ENCODE assay signal across 9 cellular contexts in genomic region chr19:35899547-35900214, GRCh38. TPM values are rescaled to one million over a fixed set of nuclear protein-coding genes. Genes with fewer than 3 reads are reported as not detected.
DNase-seq lines count a peak whose midpoint lies in the region; ATAC-seq and TF ChIP-seq lines count a peak whose summit lies in the region.
"Had no signal": no experiment of that assay in that cellular context is flagged by ENCODE, and none has a peak within 500 bp of the region (broad histone marks: within the 10 kb centered on the region; RNA-seq: fewer than 3 reads in every experiment).

No MANE protein-coding gene starts in this region.

- peaks cover 6% of the 10 kb centered on the region for H3K27me3 ChIP-seq in HUES6 (ENCODE audit: control insufficient read depth, insufficient read depth, low read length)

- no peaks in the 10 kb centered on the region for H3K9me3 Mint-ChIP-seq in activated T-cell treated with anti-CD3 and anti-CD28 coated beads, Interleukin-2, amount 50 U/mL, for 24 hours

- H3K4me3 Mint-ChIP-seq in activated T-cell treated with anti-CD3 and anti-CD28 coated beads, Interleukin-2, amount 50 U/mL, for 24 hours: peak overlapping the region; percentile 97

- ATAC-seq in GM19397 (IDR thresholded peaks at IDR 0.05; ENCODE audit: unreplicated experiment): peak; percentile 49

- H3K4me1 Mint-ChIP-seq in activated T-cell treated with anti-CD3 and anti-CD28 coated beads, Interleukin-2, amount 50 U/mL, for 24 hours (ENCODE audit: low read depth): peaks cover 68% of the 10 kb centered on the region

- H3K9ac ChIP-seq in HUES6 (ENCODE audit: low read length): peak overlapping the region; percentile 73

- peak overlapping the region; percentile 98 for H3K27ac Mint-ChIP-seq in activated T-cell treated with anti-CD3 and anti-CD28 coated beads, Interleukin-2, amount 50 U/mL, for 24 hours

- no peak overlapping the region; the same call in 1 of the 2 replicates for H3K27ac ChIP-seq in HUES6 (ENCODE audit: low read depth, low read length)

- no peaks in the 10 kb centered on the region for H3K9me3 ChIP-seq in HUES6 (ENCODE audit: control insufficient read depth, insufficient read depth, low read depth, low read length)

- TF ChIP-seq POLR2A in erythroblast (IDR thresholded peaks at IDR 0.05; ENCODE audit: low read length): no peak

- DNase-seq in C1 segment of cervical spinal cord (lab: John Stamatoyannopoulos, UW) (peak in 10 of 14 donors; percentile 27 to 82 (median 52)), OCI-M1 (lab: John Stamatoyannopoulos, UW) (peak; percentile 92), erythroblast (lab: John Stamatoyannopoulos, UW) (peak; percentile 66 to 67), mucosa of gallbladder (ENCODE audit: low spot score) (peak; percentile 84)
- peak; percentile 89 for DNase-seq in activated T-cell treated with anti-CD3 and anti-CD28 coated beads, Interleukin-2, amount 50 U/mL, for 24 hours
- peak; percentile 84 for DNase-seq in stimulated activated CD8-positive, alpha-beta memory T cell treated with anti-CD3 and anti-CD28 coated beads, Interleukin-4, amount 100 ng/mL, for 24 hours (ENCODE audit: low read depth)

- no peaks in the 10 kb centered on the region for H3K27me3 Mint-ChIP-seq in activated T-cell treated with anti-CD3 and anti-CD28 coated beads, Interleukin-2, amount 50 U/mL, for 24 hours

- peaks cover 32% of the 10 kb centered on the region for H3K36me3 ChIP-seq in HUES6 (ENCODE audit: control insufficient read depth, insufficient read depth, low read length)

- H3K4me3 ChIP-seq in HUES6 (ENCODE audit: low read depth, low read length): peak overlapping the region; percentile 95

- H3K36me3 Mint-ChIP-seq in activated T-cell treated with anti-CD3 and anti-CD28 coated beads, Interleukin-2, amount 50 U/mL, for 24 hours (ENCODE audit: low read depth): peaks cover 58% of the 10 kb centered on the region

- peaks cover 22% of the 10 kb centered on the region for H3K4me1 ChIP-seq in HUES6 (ENCODE audit: control insufficient read depth, insufficient read depth, low read length)

RNA-seq across cellular contexts. Expression of gene NFKBID, which starts 0.7 kb away (rescaled TPM):
- total RNA-seq in mucosa of gallbladder: 34.5 TPM

RNA-seq across cellular contexts. Expression of gene HCST, which starts 2.6 kb away (rescaled TPM):
- 14.4 TPM for total RNA-seq in mucosa of gallbladder

RNA-seq across cellular contexts. Expression of gene TYROBP, which starts 8.4 kb away (rescaled TPM):
- 94.6 TPM for total RNA-seq in mucosa of gallbladder
- total RNA-seq: T-helper 2 cell treated with Interferon-gamma antibody and Interleukin-4, amounts not matched to agents 100 ng/mL and 5 ng/mL, for 36 hours had no signal

RNA-seq across cellular contexts. Expression of gene APLP1, which starts 31.3 kb away (rescaled TPM):
- 85.6 TPM for total RNA-seq in mucosa of gallbladder

RNA-seq across cellular contexts. Expression of gene LRFN3, which starts 36.5 kb away (rescaled TPM):
- total RNA-seq in mucosa of gallbladder: 23.7 TPM
